ENCODE assay signal across 25 cellular contexts in the genomic region with DNA sequence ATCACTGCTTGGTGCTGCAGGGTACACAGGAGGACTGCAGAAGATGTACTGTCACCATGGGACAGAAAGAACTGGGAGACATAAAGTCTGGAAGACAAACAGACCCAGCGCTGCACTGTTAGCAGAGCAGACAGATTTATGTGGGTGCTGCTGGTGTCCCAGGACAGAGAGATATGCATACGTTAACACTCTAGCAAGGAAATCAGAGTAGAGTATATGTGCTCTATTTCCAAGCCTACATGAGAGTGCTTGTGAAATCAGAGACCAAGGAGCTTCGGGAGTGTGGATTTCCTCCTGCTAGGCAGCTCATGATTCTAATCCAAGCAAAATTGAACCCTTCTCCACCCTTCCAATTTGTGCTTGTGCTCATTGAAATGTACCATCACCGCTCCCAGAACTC.
DNase-seq lines count a peak whose midpoint lies in the region; ATAC-seq and TF ChIP-seq lines count a peak whose summit lies in the region.
"Had no signal": no experiment of that assay in that cellular context is flagged by ENCODE, and none has a peak within 500 bp of the region (broad histone marks: within the 10 kb centered on the region; RNA-seq: fewer than 3 reads in every experiment).

No MANE protein-coding gene starts in this region.

- peak overlapping the region; percentile 47 for H3K27ac Mint-ChIP-seq in central memory CD8-positive, alpha-beta T cell (ENCODE audit: low read depth)
- H3K27ac Mint-ChIP-seq: CD14-positive monocyte; CD4-positive, CD25-positive, alpha-beta regulatory T cell had no signal

- no peaks in the 10 kb centered on the region for H3K9me3 Mint-ChIP-seq in central memory CD8-positive, alpha-beta T cell
- H3K9me3 Mint-ChIP-seq: CD4-positive, alpha-beta memory T cell; CD8-positive, alpha-beta memory T cell had no signal

- no peak for ATAC-seq in central memory CD8-positive, alpha-beta T cell (replicated peaks; ENCODE audit: extremely low read depth, poor library complexity, severe bottlenecking)
- ATAC-seq in GM21529 (IDR thresholded peaks at IDR 0.05; ENCODE audit: unreplicated experiment) (no peak), HG03354 (IDR thresholded peaks at IDR 0.05; ENCODE audit: poor library complexity, severe bottlenecking, unreplicated experiment) (no peak)
- ATAC-seq: A549, GM12878 had no signal

- no peak overlapping the region for H3K4me3 Mint-ChIP-seq in central memory CD8-positive, alpha-beta T cell
- H3K4me3 Mint-ChIP-seq: CD14-positive monocyte; CD4-positive, alpha-beta memory T cell; CD4-positive, CD25-positive, alpha-beta regulatory T cell; CD8-positive, alpha-beta memory T cell had no signal

- H3K27me3 Mint-ChIP-seq in central memory CD8-positive, alpha-beta T cell: no peaks in the 10 kb centered on the region

- DNase-seq in A673 (ENCODE audit: low spot score) (peak; percentile 74), left kidney (ENCODE audit: low read depth, low spot score) (peak; percentile 40), NCI-H146 (lab: John Stamatoyannopoulos, UW) (no peak)
- no peak for DNase-seq in central memory CD8-positive, alpha-beta T cell (ENCODE audit: low spot score in 2 of 2)
- DNase-seq: ACHN; BE2C; C1 segment of cervical spinal cord; CD4-positive, alpha-beta memory T cell; CD4-positive, CD25-positive, alpha-beta regulatory T cell; CD8-positive, alpha-beta memory T cell; COR-L47; DMS 273 treated with DMSO at 0.1 percent for 48 hours; DMS153; DMS53; DMS79; DND-41; EL; GDM1 had no signal

- intact Hi-C loops in A673 (cut with micrococcal nuclease; ENCODE audit: unreplicated experiment): loop anchor here (2.0 to 5.0 kb wide), 2 partner anchors 36 to 647 kb away; no protein-coding TSS in a partner anchor

- BruUV-seq in A673 (replicated peaks; lab: Mats Ljungman, UMichigan): no TSS peak

- H3K36me3 Mint-ChIP-seq in central memory CD8-positive, alpha-beta T cell (ENCODE audit: insufficient read depth): no peaks in the 10 kb centered on the region
- H3K36me3 Mint-ChIP-seq: CD14-positive monocyte; CD4-positive, alpha-beta memory T cell; CD4-positive, CD25-positive, alpha-beta regulatory T cell; CD8-positive, alpha-beta memory T cell had no signal

- H3K9me3 ChIP-seq in A673 (ENCODE audit: low read depth, low read length, poor library complexity, severe bottlenecking): no peaks in the 10 kb centered on the region
- H3K9me3 ChIP-seq: A549, BE2C, BLaER1 had no signal

- peaks cover 96% of the 10 kb centered on the region for H3K4me1 ChIP-seq in A673 (ENCODE audit: insufficient read depth, low read length, poor library complexity, severe bottlenecking)
- H3K4me1 ChIP-seq: A549, BE2C had no signal

- TF ChIP-seq CTCF in A673 (conservative IDR thresholded peaks at IDR 0.05; ENCODE audit: low read depth, low read length): no peak

- H3K36me3 ChIP-seq in A673 (ENCODE audit: insufficient read depth, low read length, poor library complexity, severe bottlenecking): no peaks in the 10 kb centered on the region
- H3K36me3 ChIP-seq: BE2C, BLaER1 had no signal

- H3K4me3 ChIP-seq in A673 (ENCODE audit: low read depth, low read length, poor library complexity, severe bottlenecking): no peak overlapping the region
- H3K4me3 ChIP-seq: A549, BLaER1, GM12878 had no signal

- POLR2A ChIA-PET in A673 (lab: Charles Lee; ENCODE audit: low non-redundant PET): no interaction called here

- CTCF ChIA-PET in A673 (lab: Charles Lee): no interaction called here

- H3K27me3 ChIP-seq in A673 (replicated peaks; ENCODE audit: insufficient read depth, low read depth, low read length, poor library complexity): no peaks in the 10 kb centered on the region

- peak overlapping the region; percentile 99 for H3K27ac ChIP-seq in A673 (ENCODE audit: low read depth, low read length, poor library complexity, severe bottlenecking)
- H3K27ac ChIP-seq: 22Rv1, A549, BLaER1 had no signal

- no peaks in the 10 kb centered on the region for H3K4me1 Mint-ChIP-seq in central memory CD8-positive, alpha-beta T cell
- H3K4me1 Mint-ChIP-seq: CD14-positive monocyte had no signal

Comparison
In these comparisons a context has a peak if more than half of its experiments do, and no peak if none do; other contexts are left out.
1. DNase-seq: peak in A673 (single experiment) and left kidney (single experiment); none in central memory CD8-positive, alpha-beta T cell (0 of 2) and NCI-H146 (single experiment).